8 cellular contexts compared by ENCODE assay signal in the genomic region with DNA sequence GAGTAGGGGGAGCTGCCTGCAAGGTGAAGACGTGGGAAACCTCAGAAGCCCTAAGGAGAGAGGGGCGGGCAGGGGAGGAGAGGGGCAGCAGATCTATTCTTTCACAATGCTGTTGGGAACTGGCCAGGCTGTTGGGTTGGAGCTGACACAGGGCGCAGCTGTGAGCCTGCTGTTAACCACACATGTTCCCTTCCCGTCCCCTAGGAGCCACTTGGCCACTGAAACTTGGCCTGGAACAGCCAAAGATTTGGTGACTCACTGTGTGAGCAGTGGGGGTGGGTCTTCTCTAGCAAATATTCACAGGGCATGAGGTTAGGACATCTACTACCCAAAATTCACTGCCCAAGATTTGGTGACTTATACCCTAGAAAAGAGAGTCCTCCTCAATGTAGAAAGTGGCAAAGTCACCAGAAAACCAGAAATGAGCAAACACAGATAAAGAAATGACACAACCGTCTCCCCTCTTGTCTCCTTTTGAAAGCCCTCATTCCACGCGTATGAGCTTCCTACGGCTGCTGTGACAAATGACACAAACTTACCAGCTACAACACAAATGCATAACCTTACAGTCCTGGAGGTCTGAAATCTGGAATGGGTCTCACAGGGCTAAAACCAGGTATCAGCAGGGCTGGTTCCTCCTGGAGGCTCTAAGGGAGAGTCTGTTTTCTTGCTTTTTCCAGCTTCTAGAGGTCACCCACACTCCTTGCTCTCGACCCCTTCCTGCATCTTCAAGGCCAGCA. TPM values are rescaled to one million over a fixed set of nuclear protein-coding genes. Genes with fewer than 3 reads are reported as not detected.
DNase-seq lines count a peak whose midpoint lies in the region; ATAC-seq and TF ChIP-seq lines count a peak whose summit lies in the region.

No MANE protein-coding gene starts in this region.

- no peaks in the 10 kb centered on the region for H3K27me3 ChIP-seq in HCT116 (ENCODE audit: insufficient read depth, low read length)

- H3K9ac ChIP-seq in HCT116 (ENCODE audit: low read length), result no peak overlapping the region

- H3K36me3 ChIP-seq in HCT116 (ENCODE audit: control insufficient read depth in 1 of 2, insufficient read depth in 2 of 2, low read length in 2 of 2), result no peaks in the 10 kb centered on the region

- H3K4me3 ChIP-seq in HCT116 (replicated peaks in 1 of 2; ENCODE audit: low read depth in 1 of 2, low read length in 2 of 2) (no peak overlapping the region), skin epidermis (no peak overlapping the region)

- H3K79me2 ChIP-seq in HCT116 (ENCODE audit: insufficient read depth, low read length), result peaks cover 8% of the 10 kb centered on the region; the same call in 1 of the 2 replicates

- no peaks in the 10 kb centered on the region for H4K20me1 ChIP-seq in HCT116 (ENCODE audit: insufficient read depth)

- no peak for TF ChIP-seq RAD21 in HCT116 (IDR thresholded peaks at IDR 0.05; ENCODE audit: low read depth)

- H3K27ac ChIP-seq in HCT116 (ENCODE audit: low read depth, low read length) (no peak overlapping the region), RWPE1 (peak overlapping the region; percentile 69), skin epidermis (peak overlapping the region in 11 of 21 experiments; percentile 4 to 64 (median 52))

- H3K4me1 Mint-ChIP-seq in activated T-cell treated with anti-CD3 and anti-CD28 coated beads, Interleukin-2, amount 50 U/mL, for 24 hours (ENCODE audit: low read depth), result peaks cover 2% of the 10 kb centered on the region

- TF ChIP-seq POLR2A in HCT116 (IDR thresholded peaks at IDR 0.05; ENCODE audit: borderline replicate concordance, extremely low read depth, insufficient read depth, insufficient read length), result no peak

- no TSS peak for BruUV-seq in HCT116 (replicated peaks; lab: Mats Ljungman, UMichigan)

- intact Hi-C loops in HCT116 (cut with micrococcal nuclease), result no loop called here
- intact Hi-C loops in Right ventricle myocardium superior (cut with DNase I), result no loop called here

- H3K9me3 ChIP-seq in HCT116 (ENCODE audit: control insufficient read depth in 1 of 2, insufficient read depth in 1 of 2, low read depth in 1 of 2, low read length in 2 of 2), result no peaks in the 10 kb centered on the region

- no peaks in the 10 kb centered on the region for H3K36me3 Mint-ChIP-seq in activated T-cell treated with anti-CD3 and anti-CD28 coated beads, Interleukin-2, amount 50 U/mL, for 24 hours (ENCODE audit: low read depth)

- DNase-seq in HCT116 (ENCODE audit: low read depth, low spot score) (no peak), RWPE1 (ENCODE audit: low spot score) (no peak), Right ventricle myocardium superior (peak; percentile 92), hippocampal formation (lab: John Stamatoyannopoulos, UW) (no peak), OCI-M2 (lab: John Stamatoyannopoulos, UW; ENCODE audit: unreplicated experiment) (no peak)
- no peak for DNase-seq in stimulated activated CD4-positive, alpha-beta T cell treated with anti-CD3 and anti-CD28 coated beads, Interleukin-4, amount 100 ng/mL, for 24 hours
- DNase-seq in activated T-cell treated with anti-CD3 and anti-CD28 coated beads, Interleukin-2, amount 50 U/mL, for 24 hours, result no peak

- no peak overlapping the region for H2AFZ ChIP-seq in HCT116 (ENCODE audit: low read depth, low read length, poor library complexity, severe bottlenecking)

- POLR2A ChIA-PET in HCT116 (lab: Charles Lee) (no interaction called here), RWPE1 (lab: Yijun Ruan, JAX; ENCODE audit: low non-redundant PET) (no interaction called here)

- ATAC-seq in HCT116 (peak; percentile 29; the same call in 1 of the 2 replicates), Right ventricle myocardium superior (ENCODE audit: poor library complexity) (peak; percentile 86)

- H3K27ac Mint-ChIP-seq in activated T-cell treated with anti-CD3 and anti-CD28 coated beads, Interleukin-2, amount 50 U/mL, for 24 hours, result no peak overlapping the region

- H3K9me2 ChIP-seq in HCT116 (ENCODE audit: insufficient read depth), result no peaks in the 10 kb centered on the region

- CTCF ChIA-PET in HCT116 (lab: Charles Lee), result interaction anchor here (2.0 to 4.8 kb wide), 2 partner anchors 21 to 23 kb away, joined by 4 to 19 read pairs; no protein-coding TSS in a partner anchor
- CTCF ChIA-PET in RWPE1 (lab: Yijun Ruan, JAX), result interaction anchor here (0.7 to 1.0 kb wide), 2 partner anchors 21 kb away, joined by 3 to 4 read pairs; no protein-coding TSS in a partner anchor

- H3K27me3 Mint-ChIP-seq in activated T-cell treated with anti-CD3 and anti-CD28 coated beads, Interleukin-2, amount 50 U/mL, for 24 hours, result peaks cover 9% of the 10 kb centered on the region

- TF ChIP-seq CTCF in HCT116 (IDR thresholded peaks at IDR 0.05 in 2 of 3, conservative IDR thresholded peaks at IDR 0.05 in 1 of 3; ENCODE audit: borderline replicate concordance in 1 of 3, insufficient read depth in 1 of 3, low read depth in 2 of 3, low read length in 2 of 3) (no peak), RWPE1 (conservative IDR thresholded peaks at IDR 0.05; ENCODE audit: low read depth) (no peak)

- H3K4me1 ChIP-seq in HCT116 (ENCODE audit: control insufficient read depth in 1 of 2, insufficient read depth in 2 of 2, low read length in 2 of 2), result peaks cover 0 to 11% of the 10 kb centered on the region in 2 experiments; a peak in 2 of 4 replicates

- no peaks in the 10 kb centered on the region for H3K9me3 Mint-ChIP-seq in activated T-cell treated with anti-CD3 and anti-CD28 coated beads, Interleukin-2, amount 50 U/mL, for 24 hours

- H3K4me3 Mint-ChIP-seq in activated T-cell treated with anti-CD3 and anti-CD28 coated beads, Interleukin-2, amount 50 U/mL, for 24 hours, result no peak overlapping the region

- RAD21 ChIA-PET in HCT116 (lab: Charles Lee; ENCODE audit: low non-redundant PET in 1 of 2, low total read pairs in 2 of 2, uncharacterized antibody in 2 of 2, unreplicated experiment in 2 of 2), result no interaction called here

- H3K4me2 ChIP-seq in HCT116 (ENCODE audit: low read length), result 0 out of 2 replicates have a peak overlapping the region, but pooled peaks have one; percentile 5

TF ChIP-seq in HCT116, 20 proteins besides CTCF, POLR2A, EP300 and RAD21:
- TF ChIP-seq CEBPB (IDR thresholded peaks at IDR 0.05; ENCODE audit: low read depth) (no peak), SP1 (IDR thresholded peaks at IDR 0.05; ENCODE audit: low read depth) (no peak), ATF3 (IDR thresholded peaks at IDR 0.05) (no peak), EZH2 (IDR thresholded peaks at IDR 0.05) (no peak), EGR1 (IDR thresholded peaks at IDR 0.05; ENCODE audit: low read depth) (no peak), ZFX (IDR thresholded peaks at IDR 0.05) (no peak), TCF7L2 (IDR thresholded peaks at IDR 0.05; ENCODE audit: borderline replicate concordance, extremely low read depth, insufficient read depth, insufficient read length) (no peak), FOSL1 (IDR thresholded peaks at IDR 0.05; ENCODE audit: low read depth) (no peak), ZNF274 (IDR thresholded peaks at IDR 0.05; ENCODE audit: low read depth, low read length) (no peak), EZH2phosphoT487 (IDR thresholded peaks at IDR 0.05; ENCODE audit: borderline replicate concordance) (no peak), REST (IDR thresholded peaks at IDR 0.05; ENCODE audit: low read depth) (no peak), SRF (IDR thresholded peaks at IDR 0.05; ENCODE audit: low read depth) (no peak), ELF1 (IDR thresholded peaks at IDR 0.05; ENCODE audit: borderline replicate concordance, low read depth) (no peak), JUND (IDR thresholded peaks at IDR 0.05) (no peak), POLR2AphosphoS5 (IDR thresholded peaks at IDR 0.05; ENCODE audit: low read depth, low read length) (no peak)
- TF ChIP-seq, protein P1, sequence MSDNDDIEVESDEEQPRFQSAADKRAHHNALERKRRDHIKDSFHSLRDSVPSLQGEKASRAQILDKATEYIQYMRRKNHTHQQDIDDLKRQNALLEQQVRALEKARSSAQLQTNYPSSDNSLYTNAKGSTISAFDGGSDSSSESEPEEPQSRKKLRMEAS (IDR thresholded peaks at IDR 0.05), result no peak

RNA-seq across cellular contexts. Expression of gene TBC1D16, which starts 6.3 kb away (rescaled TPM):
- total RNA-seq in HCT116 (2021; ENCODE audit: unreplicated experiment), result 31.1 TPM
- polyA plus RNA-seq in HCT116 (2012), result 13.4 and 16.6 TPM in 2 replicates
- 14.0 TPM for total RNA-seq in Right ventricle myocardium superior

RNA-seq across cellular contexts. Expression of gene CCDC40, which starts 7.0 kb away (rescaled TPM):
- 10.3 TPM for total RNA-seq in HCT116 (2021; ENCODE audit: unreplicated experiment)
- 3.4 and 3.6 TPM in 2 replicates for polyA plus RNA-seq in HCT116 (2012)
- 4.5 TPM for total RNA-seq in Right ventricle myocardium superior
